Comparison of ENCODE assay signal across 19 cellular contexts in genomic region chr12:3761116-3761770, GRCh38. TPM values are rescaled to one million over a fixed set of nuclear protein-coding genes. Genes with fewer than 3 reads are reported as not detected.
DNase-seq lines count a peak whose midpoint lies in the region; ATAC-seq, FAIRE-seq and TF ChIP-seq lines count a peak whose summit lies in the region.
"Had no signal": no experiment of that assay in that cellular context is flagged by ENCODE, and none has a peak within 500 bp of the region (broad histone marks: within the 10 kb centered on the region; RNA-seq: fewer than 3 reads in every experiment).

No MANE protein-coding gene starts in this region.

- H3K27ac ChIP-seq in brain microvascular endothelial cell (no peak overlapping the region), upper lobe of right lung (no peak overlapping the region), pancreas (no peak overlapping the region)
- H3K27ac ChIP-seq: C4-2B had no signal

- H3K36me3 ChIP-seq in brain microvascular endothelial cell (replicated peaks) (no peaks in the 10 kb centered on the region), upper lobe of right lung (no peaks in the 10 kb centered on the region), pancreas (no peaks in the 10 kb centered on the region)

- H3K4me3 ChIP-seq in brain microvascular endothelial cell (ENCODE audit: low read depth, low read length) (no peak overlapping the region), upper lobe of right lung (no peak overlapping the region), pancreas (no peak overlapping the region)

- H3K4me1 ChIP-seq in upper lobe of right lung (no peaks in the 10 kb centered on the region), pancreas (peaks cover 5 to 19% (median 18%) of the 10 kb centered on the region in 3 donors)

- DNase-seq in NCI-H82 treated with DMSO at 0.1 percent for 48 hours (lab: John Stamatoyannopoulos, UW; ENCODE audit: unreplicated experiment), result peak; percentile 56
- peak; percentile 41 for DNase-seq in brain microvascular endothelial cell
- DNase-seq in hepatic stellate cell (ENCODE audit: low spot score), result peak; percentile 21
- no peak for DNase-seq in upper lobe of right lung
- DNase-seq in pancreas, result no peak
- no peak for DNase-seq in stimulated activated CD4-positive, alpha-beta T cell treated with anti-CD3 and anti-CD28 coated beads, Interleukin-4, amount 100 ng/mL, for 24 hours
- no peak for DNase-seq in stimulated activated CD4-positive, alpha-beta T cell treated with anti-CD3 and anti-CD28 coated beads, Interleukin-1b, Interleukin-23, amount 100 ng/mL, for 48 hours
- DNase-seq: ACHN, DMS79 treated with DMSO at 0.1 percent for 48 hours, HCEC 1CT, Kasumi-1, MM.1S, NCI-H1092 treated with DMSO at 0.1 percent for 48 hours, NCI-H510A, PC-3, RPMI8226, SHP77 treated with DMSO at 0.1 percent for 48 hours had no signal

- no peaks in the 10 kb centered on the region for H3K27me3 ChIP-seq in brain microvascular endothelial cell (replicated peaks)
- H3K27me3 ChIP-seq in upper lobe of right lung, result no peaks in the 10 kb centered on the region
- no peaks in the 10 kb centered on the region for H3K27me3 ChIP-seq in pancreas

- 63 to 74% methylated on average over 9 of the region's 9 CpGs for WGBS in pancreas, 2 donors

- H3K9me3 ChIP-seq in upper lobe of right lung (no peaks in the 10 kb centered on the region), pancreas (no peaks in the 10 kb centered on the region)

- in situ Hi-C loops in brain microvascular endothelial cell (cut with HindIII; ENCODE audit: low pct_ligation_motif_present, low sequenced_read_pairs), result no loop called here

- FAIRE-seq in pancreas (lab: Jason Lieb, UNC), result no peak

- no peak for TF ChIP-seq CTCF in brain microvascular endothelial cell (IDR thresholded peaks at IDR 0.05; ENCODE audit: low read depth, low read length, missing control alignments)
- TF ChIP-seq CTCF in upper lobe of right lung (IDR thresholded peaks at IDR 0.05), result no peak
- no peak for TF ChIP-seq CTCF in pancreas (IDR thresholded peaks at IDR 0.05)

- ATAC-seq in upper lobe of right lung (peak; percentile 46), pancreas (no peak)
- ATAC-seq: PC-3, SK-N-SH treated with all-trans-retinoic acid at 6 μM for 48 hours had no signal

- intact Hi-C loops in upper lobe of right lung (cut with DNase I), result no loop called here
- intact Hi-C loops in pancreas (cut with DNase I), result no loop called here

RNA-seq across cellular contexts. Expression of gene CRACR2A, which starts 8.3 kb away (rescaled TPM):
- total RNA-seq in upper lobe of right lung, result 5.4 TPM
- total RNA-seq in pancreas, result 10 to 100 TPM in 1 of 6 donors, 1 to 10 TPM in 5; 4.9 to 10.3 (median 8.6) TPM
- polyA plus RNA-seq in pancreas, result 1 to 10 TPM; 1.5 to 4.2 TPM
- total RNA-seq: PC-3 had no signal

Comparison
In these comparisons a context has a peak if more than half of its experiments do, and no peak if none do; other contexts are left out.
1. DNase-seq: peak in NCI-H82 treated with DMSO at 0.1 percent for 48 hours (single experiment), brain microvascular endothelial cell (single experiment) and hepatic stellate cell (single experiment); none in upper lobe of right lung (single experiment), pancreas (0 of 6), stimulated activated CD4-positive, alpha-beta T cell treated with anti-CD3 and anti-CD28 coated beads, Interleukin-4, amount 100 ng/mL, for 24 hours (single experiment) and stimulated activated CD4-positive, alpha-beta T cell treated with anti-CD3 and anti-CD28 coated beads, Interleukin-1b, Interleukin-23, amount 100 ng/mL, for 48 hours (single experiment).